Comparison of ENCODE assay signal across 8 cellular contexts in the genomic region with DNA sequence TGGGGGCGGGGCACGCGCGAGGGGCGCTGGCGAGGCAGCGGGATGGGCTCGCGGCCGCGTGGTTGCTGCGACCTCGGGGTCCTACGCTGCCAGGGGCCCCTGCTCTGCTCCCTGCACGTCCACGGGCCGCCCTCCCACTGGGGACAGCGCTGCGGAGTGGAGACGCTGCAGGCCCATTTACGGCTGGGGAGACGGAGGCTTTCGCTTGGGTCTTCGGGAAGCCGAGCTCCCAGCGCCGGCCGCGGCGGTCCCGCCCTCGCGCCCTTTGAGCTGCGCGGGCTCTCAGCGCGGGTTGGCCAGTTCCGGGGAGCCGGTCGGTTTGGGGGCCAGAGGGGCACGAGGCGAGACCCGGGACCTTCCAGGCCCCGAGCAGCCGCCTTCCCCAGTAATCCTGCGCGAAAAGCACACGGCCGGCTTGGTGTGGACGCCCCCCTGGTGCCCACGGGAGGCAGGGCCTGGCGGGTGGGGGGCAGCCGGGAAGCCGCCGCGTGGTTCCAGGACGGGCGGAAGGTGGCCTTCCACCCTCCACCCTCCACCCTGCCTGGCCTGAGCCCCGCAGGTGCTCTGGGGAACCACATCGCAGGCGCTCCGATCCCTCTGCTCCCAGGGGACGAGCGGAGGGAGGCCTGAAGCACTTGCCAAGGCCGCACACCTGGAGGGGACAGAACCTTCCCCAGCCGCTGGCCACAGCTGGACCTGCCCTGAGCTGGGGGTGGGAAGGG. TPM values are rescaled to one million over a fixed set of nuclear protein-coding genes. Genes with fewer than 3 reads are reported as not detected.
DNase-seq lines count a peak whose midpoint lies in the region; ATAC-seq and TF ChIP-seq lines count a peak whose summit lies in the region.

No MANE protein-coding gene starts in this region.

- TF ChIP-seq CTCF in GM23338 (conservative IDR thresholded peaks at IDR 0.05; ENCODE audit: low read depth in 2 of 2): no peak

- H3K9me3 Mint-ChIP-seq in GM23338: no peaks in the 10 kb centered on the region
- no peaks in the 10 kb centered on the region for H3K9me3 Mint-ChIP-seq in activated T-cell treated with anti-CD3 and anti-CD28 coated beads, Interleukin-2, amount 50 U/mL, for 72 hours

- peak overlapping the region; percentile 83 for H3K4me2 ChIP-seq in GM23338

- peak overlapping the region; percentile 72; the same call in 1 of the 2 replicates for H2AFZ ChIP-seq in GM23338

- H3K9me2 ChIP-seq in GM23338 (ENCODE audit: insufficient read depth): no peaks in the 10 kb centered on the region

- peak overlapping the region; percentile 83 for H3K4me3 ChIP-seq in GM23338

- H3K9me3 ChIP-seq in KOPT-K1 (ENCODE audit: insufficient read depth, low read length, poor library complexity, severe bottlenecking): no peaks in the 10 kb centered on the region

- H3K36me3 ChIP-seq in GM23338 (ENCODE audit: insufficient read depth) (no peaks in the 10 kb centered on the region), KOPT-K1 (ENCODE audit: insufficient read depth, low read length) (peaks cover 7% of the 10 kb centered on the region; the same call in 1 of the 2 replicates)

- peaks cover 8% of the 10 kb centered on the region; the same call in 1 of the 3 replicates for H3K36me3 Mint-ChIP-seq in GM23338 (ENCODE audit: low read depth)
- H3K36me3 Mint-ChIP-seq in activated T-cell treated with anti-CD3 and anti-CD28 coated beads, Interleukin-2, amount 50 U/mL, for 72 hours (ENCODE audit: insufficient read depth in 2 of 2): no peaks in the 10 kb centered on the region

- H4K20me1 ChIP-seq in GM23338 (replicated peaks; ENCODE audit: insufficient read depth): no peaks in the 10 kb centered on the region

- intact Hi-C loops in left ventricle myocardium superior (cut with micrococcal nuclease): no loop called here
- intact Hi-C loops in sciatic nerve (cut with DNase I): no loop called here

- H3K79me2 ChIP-seq in GM23338 (replicated peaks; ENCODE audit: insufficient read depth): no peaks in the 10 kb centered on the region

- no peak overlapping the region for H3K27ac ChIP-seq in GM23338 (ENCODE audit: low read depth)
- peak overlapping the region; percentile 67 for H3K27ac ChIP-seq in KOPT-K1 (ENCODE audit: low read depth, low read length, poor library complexity, severe bottlenecking)

- peaks cover 7% of the 10 kb centered on the region; the same call in 1 of the 2 replicates for H3K4me1 ChIP-seq in GM23338 (ENCODE audit: insufficient read depth)

- H3K4me3 Mint-ChIP-seq in GM23338: peak overlapping the region; percentile 76; the same call in 2 of the 3 replicates
- H3K4me3 Mint-ChIP-seq in activated T-cell treated with anti-CD3 and anti-CD28 coated beads, Interleukin-2, amount 50 U/mL, for 72 hours: peak overlapping the region; percentile 93 to 95

- H3K27me3 Mint-ChIP-seq in GM23338 (ENCODE audit: insufficient read depth, low read depth, poor library complexity): peaks cover 24% of the 10 kb centered on the region
- no peaks in the 10 kb centered on the region for H3K27me3 Mint-ChIP-seq in activated T-cell treated with anti-CD3 and anti-CD28 coated beads, Interleukin-2, amount 50 U/mL, for 72 hours (ENCODE audit: low read depth)

- peaks cover 4% of the 10 kb centered on the region; the same call in 1 of the 2 replicates for H3F3A ChIP-seq in GM23338 (replicated peaks; ENCODE audit: low read depth)

- no peak overlapping the region for H3K27ac Mint-ChIP-seq in GM23338
- H3K27ac Mint-ChIP-seq in activated T-cell treated with anti-CD3 and anti-CD28 coated beads, Interleukin-2, amount 50 U/mL, for 72 hours: no peak overlapping the region

- peak; percentile 25 for DNase-seq in activated naive CD4-positive, alpha-beta T cell treated with Interleukin-2 at 50 U/mL for 16 hours
- DNase-seq in activated naive CD4-positive, alpha-beta T cell (lab: John Stamatoyannopoulos, UW): no peak
- no peak for DNase-seq in GM23338 (ENCODE audit: low spot score)
- peak in 1 of 2 donors; percentile 24 for DNase-seq in activated T-cell treated with anti-CD3 and anti-CD28 coated beads, Interleukin-2, amount 50 U/mL, for 72 hours
- no peak for DNase-seq in left ventricle myocardium superior
- DNase-seq in sciatic nerve (ENCODE audit: low spot score): no peak
- no peak for DNase-seq in cerebellar cortex (ENCODE audit: low spot score)

- peak; percentile 34 for ATAC-seq in GM23338
- peak; percentile 46 to 48 for ATAC-seq in activated T-cell treated with anti-CD3 and anti-CD28 coated beads, Interleukin-2, amount 50 U/mL, for 72 hours (replicated peaks in 1 of 2)
- ATAC-seq in left ventricle myocardium superior: peak; percentile 40
- ATAC-seq in sciatic nerve: peak; percentile 7

- H3K4me1 Mint-ChIP-seq in GM23338: peaks cover 16% of the 10 kb centered on the region
- H3K4me1 Mint-ChIP-seq in activated T-cell treated with anti-CD3 and anti-CD28 coated beads, Interleukin-2, amount 50 U/mL, for 72 hours (ENCODE audit: low read depth): peaks cover 53% of the 10 kb centered on the region

- H3K27me3 ChIP-seq in GM23338 (ENCODE audit: insufficient read depth): no peaks in the 10 kb centered on the region

TF ChIP-seq in GM23338, 12 proteins besides CTCF, POLR2A, EP300 and RAD21:
- TF ChIP-seq JUNB (IDR thresholded peaks at IDR 0.05; ENCODE audit: unreplicated experiment) (no peak), STAT1 (IDR thresholded peaks at IDR 0.05; ENCODE audit: unreplicated experiment) (no peak), ZNF331 (CRISPR knock-in tag; IDR thresholded peaks at IDR 0.05; ENCODE audit: low read depth) (no peak), EZH2 (IDR thresholded peaks at IDR 0.05; ENCODE audit: low read depth, unreplicated experiment) (no peak), POLR2AphosphoS5 (IDR thresholded peaks at IDR 0.05; ENCODE audit: low read depth) (peak; percentile 81), CREB1 (CRISPR knock-in tag; IDR thresholded peaks at IDR 0.05; ENCODE audit: low read depth) (no peak), ETS1 (IDR thresholded peaks at IDR 0.05) (no peak)
- TF ChIP-seq, protein P1, sequence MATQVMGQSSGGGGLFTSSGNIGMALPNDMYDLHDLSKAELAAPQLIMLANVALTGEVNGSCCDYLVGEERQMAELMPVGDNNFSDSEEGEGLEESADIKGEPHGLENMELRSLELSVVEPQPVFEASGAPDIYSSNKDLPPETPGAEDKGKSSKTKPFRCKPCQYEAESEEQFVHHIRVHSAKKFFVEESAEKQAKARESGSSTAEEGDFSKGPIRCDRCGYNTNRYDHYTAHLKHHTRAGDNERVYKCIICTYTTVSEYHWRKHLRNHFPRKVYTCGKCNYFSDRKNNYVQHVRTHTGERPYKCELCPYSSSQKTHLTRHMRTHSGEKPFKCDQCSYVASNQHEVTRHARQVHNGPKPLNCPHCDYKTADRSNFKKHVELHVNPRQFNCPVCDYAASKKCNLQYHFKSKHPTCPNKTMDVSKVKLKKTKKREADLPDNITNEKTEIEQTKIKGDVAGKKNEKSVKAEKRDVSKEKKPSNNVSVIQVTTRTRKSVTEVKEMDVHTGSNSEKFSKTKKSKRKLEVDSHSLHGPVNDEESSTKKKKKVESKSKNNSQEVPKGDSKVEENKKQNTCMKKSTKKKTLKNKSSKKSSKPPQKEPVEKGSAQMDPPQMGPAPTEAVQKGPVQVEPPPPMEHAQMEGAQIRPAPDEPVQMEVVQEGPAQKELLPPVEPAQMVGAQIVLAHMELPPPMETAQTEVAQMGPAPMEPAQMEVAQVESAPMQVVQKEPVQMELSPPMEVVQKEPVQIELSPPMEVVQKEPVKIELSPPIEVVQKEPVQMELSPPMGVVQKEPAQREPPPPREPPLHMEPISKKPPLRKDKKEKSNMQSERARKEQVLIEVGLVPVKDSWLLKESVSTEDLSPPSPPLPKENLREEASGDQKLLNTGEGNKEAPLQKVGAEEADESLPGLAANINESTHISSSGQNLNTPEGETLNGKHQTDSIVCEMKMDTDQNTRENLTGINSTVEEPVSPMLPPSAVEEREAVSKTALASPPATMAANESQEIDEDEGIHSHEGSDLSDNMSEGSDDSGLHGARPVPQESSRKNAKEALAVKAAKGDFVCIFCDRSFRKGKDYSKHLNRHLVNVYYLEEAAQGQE (IDR thresholded peaks at IDR 0.05; ENCODE audit: unreplicated experiment): no peak

RNA-seq across cellular contexts. Expression of gene PEX10, which starts 0.6 kb away (rescaled TPM):
- 43.3 and 53.9 TPM in 2 replicates for total RNA-seq in GM23338 (2014; rRNA removed; shearing (Covaris generic))
- polyA plus RNA-seq in GM23338 (2016; fragmentation: Nextera tagmentation; extraction: Ambion mirVana): 15.0 and 15.9 TPM in 2 replicates
- 10 to 100 TPM; 10.2 to 11.4 TPM for total RNA-seq in activated T-cell treated with anti-CD3 and anti-CD28 coated beads, Interleukin-2, amount 50 U/mL, for 72 hours
- 13.7 TPM for total RNA-seq in left ventricle myocardium superior
- 18.1 TPM for total RNA-seq in sciatic nerve

RNA-seq across cellular contexts. Expression of gene RER1, which starts 21.3 kb away (rescaled TPM):
- total RNA-seq in GM23338 (2014; rRNA removed; shearing (Covaris generic)): 50.9 and 58.4 TPM in 2 replicates
- polyA plus RNA-seq in GM23338 (2016; fragmentation: Nextera tagmentation; extraction: Ambion mirVana): 91.9 and 99.5 TPM in 2 replicates
- total RNA-seq in activated T-cell treated with anti-CD3 and anti-CD28 coated beads, Interleukin-2, amount 50 U/mL, for 72 hours: 100 to 1,000 TPM; 160 to 166 TPM
- total RNA-seq in left ventricle myocardium superior: 98.1 TPM
- total RNA-seq in sciatic nerve: 87.3 TPM

RNA-seq across cellular contexts. Expression of gene MORN1, which starts 21.6 kb away (rescaled TPM):
- total RNA-seq in GM23338 (2014; rRNA removed; shearing (Covaris generic)): 6.6 and 11.1 TPM in 2 replicates
- polyA plus RNA-seq in GM23338 (2016; fragmentation: Nextera tagmentation; extraction: Ambion mirVana): 4.7 and 4.8 TPM in 2 replicates
- total RNA-seq in activated T-cell treated with anti-CD3 and anti-CD28 coated beads, Interleukin-2, amount 50 U/mL, for 72 hours: 1 to 10 TPM; 6.8 to 6.9 TPM
- total RNA-seq in left ventricle myocardium superior (5.3 TPM), sciatic nerve (16.4 TPM)
